In the genomic region with DNA sequence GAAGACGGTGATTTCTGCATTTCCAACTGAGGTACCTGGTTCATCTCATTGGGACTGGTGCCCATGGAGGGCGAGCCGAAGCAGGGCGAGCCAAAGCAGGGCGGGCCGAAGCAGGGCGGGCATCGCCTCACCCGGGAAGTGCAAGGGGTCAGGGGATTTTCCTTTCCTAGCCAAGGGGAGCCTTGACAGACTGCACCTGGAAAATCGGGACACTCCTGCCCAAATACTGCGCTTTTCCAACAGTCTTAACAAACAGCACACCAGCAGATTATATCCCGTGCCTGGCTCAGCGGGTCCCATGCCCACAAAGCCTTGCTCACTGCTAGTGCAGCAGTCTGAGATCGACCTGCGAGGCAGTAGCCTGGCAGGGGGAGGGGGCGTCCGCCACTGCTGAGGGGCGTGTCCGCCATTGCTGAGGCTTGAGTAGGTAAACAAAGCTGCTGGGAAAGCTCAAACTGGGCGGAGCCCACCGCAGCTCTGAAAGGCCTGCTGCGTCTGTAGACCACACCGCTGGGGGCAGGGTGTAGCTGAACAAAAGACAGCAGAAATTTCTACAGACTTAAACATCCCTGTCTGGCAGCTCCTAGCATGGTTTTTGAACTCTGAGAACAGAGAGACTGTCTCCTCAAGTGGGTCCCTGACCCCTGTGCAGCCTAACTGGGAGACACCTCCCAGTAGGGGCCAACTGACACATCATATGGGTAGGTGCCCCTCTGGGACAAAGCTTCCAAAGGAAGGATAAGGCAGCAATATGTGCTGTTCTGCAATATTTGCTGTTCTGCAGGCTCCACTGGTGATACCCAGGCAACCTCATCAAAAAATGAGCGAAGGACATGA, we compare ENCODE assay signal across 1 cellular context.
TF ChIP-seq lines count a peak whose summit lies in the region.

No MANE protein-coding gene starts in this region.

TF ChIP-seq in HepG2, 621 proteins besides CTCF, POLR2A, EP300 and RAD21 (continued from another document and continues in another):
- TF ChIP-seq ZNF552 (CRISPR knock-in tag; IDR thresholded peaks at IDR 0.05; ENCODE audit: borderline replicate concordance) (no peak), SIX1 (CRISPR knock-in tag; IDR thresholded peaks at IDR 0.05; ENCODE audit: borderline replicate concordance) (no peak), ZNF589 (CRISPR knock-in tag; conservative IDR thresholded peaks at IDR 0.05) (peak; percentile 61; the same call in 1 of the 2 replicates), MATR3 (CRISPR knock-in tag; IDR thresholded peaks at IDR 0.05) (no peak), KDM6A (CRISPR knock-in tag; IDR thresholded peaks at IDR 0.05; ENCODE audit: low read depth) (0 out of 2 replicates have a peak, but pooled peaks have one; percentile 48), TOPORS (CRISPR knock-in tag; IDR thresholded peaks at IDR 0.05) (no peak), ZNF75D (CRISPR knock-in tag; IDR thresholded peaks at IDR 0.05; ENCODE audit: borderline replicate concordance) (no peak), ZNF329 (CRISPR knock-in tag; IDR thresholded peaks at IDR 0.05; ENCODE audit: low read depth) (no peak), ZNF670 (CRISPR knock-in tag; IDR thresholded peaks at IDR 0.05; ENCODE audit: borderline replicate concordance) (no peak), GATAD2A (CRISPR knock-in tag; IDR thresholded peaks at IDR 0.05) (peak; percentile 84), KAT7 (CRISPR knock-in tag; IDR thresholded peaks at IDR 0.05; ENCODE audit: borderline replicate concordance) (no peak), SP2 (CRISPR knock-in tag; IDR thresholded peaks at IDR 0.05) (no peak), ARNT2 (CRISPR knock-in tag; IDR thresholded peaks at IDR 0.05; ENCODE audit: low read depth) (peak; percentile 67; the same call in 1 of the 2 replicates), NR2C2 (CRISPR knock-in tag; IDR thresholded peaks at IDR 0.05; ENCODE audit: borderline replicate concordance) (no peak), MAFF (IDR thresholded peaks at IDR 0.05; ENCODE audit: low read depth, low read length) (no peak), MAZ (IDR thresholded peaks at IDR 0.05; ENCODE audit: borderline replicate concordance, low read depth, low read length) (no peak), MAZ (CRISPR knock-in tag; IDR thresholded peaks at IDR 0.05; ENCODE audit: low read depth) (peak; percentile 51; the same call in 1 of the 2 replicates), PPARG (CRISPR knock-in tag; conservative IDR thresholded peaks at IDR 0.05) (peak; percentile 57; the same call in 1 of the 2 replicates), TEAD3 (CRISPR knock-in tag; optimal IDR thresholded peaks at IDR 0.05; ENCODE audit: borderline replicate concordance) (peak; percentile 28), HNRNPL (IDR thresholded peaks at IDR 0.05; ENCODE audit: low read depth, low read length) (peak; percentile 84; the same call in 1 of the 2 replicates), ZNF446 (CRISPR knock-in tag; IDR thresholded peaks at IDR 0.05) (no peak), SP1 (IDR thresholded peaks at IDR 0.05) (no peak), SP1 (CRISPR knock-in tag; IDR thresholded peaks at IDR 0.05) (peak; percentile 85), MBD4 (IDR thresholded peaks at IDR 0.05; ENCODE audit: borderline replicate concordance, low read length) (no peak), NONO (IDR thresholded peaks at IDR 0.05) (no peak), NONO (CRISPR knock-in tag; conservative IDR thresholded peaks at IDR 0.05) (peak; percentile 84; the same call in 1 of the 2 replicates), GABPB1 (CRISPR knock-in tag; IDR thresholded peaks at IDR 0.05) (peak; percentile 40; the same call in 1 of the 2 replicates), SNRNP70 (IDR thresholded peaks at IDR 0.05; ENCODE audit: low read depth, low read length) (no peak), TSC22D2 (CRISPR knock-in tag; IDR thresholded peaks at IDR 0.05; ENCODE audit: borderline replicate concordance) (0 out of 2 replicates have a peak, but pooled peaks have one; percentile 39), THAP11 (CRISPR knock-in tag; IDR thresholded peaks at IDR 0.05) (peak; percentile 48), HOXD1 (CRISPR knock-in tag; IDR thresholded peaks at IDR 0.05) (no peak), AGO2 (optimal IDR thresholded peaks at IDR 0.05; ENCODE audit: low read depth, low read length) (peak; percentile 19), ZNF44 (CRISPR knock-in tag; IDR thresholded peaks at IDR 0.05) (peak; percentile 80; the same call in 1 of the 2 replicates), ZNF260 (CRISPR knock-in tag; IDR thresholded peaks at IDR 0.05; ENCODE audit: borderline replicate concordance, low read depth) (no peak), MEIS1 (CRISPR knock-in tag; IDR thresholded peaks at IDR 0.05; ENCODE audit: borderline replicate concordance) (no peak), YEATS2 (CRISPR knock-in tag; IDR thresholded peaks at IDR 0.05; ENCODE audit: borderline replicate concordance) (peak; percentile 51; the same call in 1 of the 2 replicates), ZNF878 (CRISPR knock-in tag; IDR thresholded peaks at IDR 0.05) (no peak), ZKSCAN1 (IDR thresholded peaks at IDR 0.05; ENCODE audit: low read length) (no peak), IKZF4 (CRISPR knock-in tag; IDR thresholded peaks at IDR 0.05; ENCODE audit: borderline replicate concordance, low read depth, not compliant biosample characterization) (peak; percentile 34), ZNF34 (CRISPR knock-in tag; IDR thresholded peaks at IDR 0.05; ENCODE audit: borderline replicate concordance) (no peak), YEATS4 (CRISPR knock-in tag; IDR thresholded peaks at IDR 0.05; ENCODE audit: borderline replicate concordance) (peak; percentile 54), KDM5B (CRISPR knock-in tag; IDR thresholded peaks at IDR 0.05; ENCODE audit: borderline replicate concordance) (no peak), ZNF883 (CRISPR knock-in tag; IDR thresholded peaks at IDR 0.05; ENCODE audit: not compliant biosample characterization) (no peak), ZNF121 (CRISPR knock-in tag; IDR thresholded peaks at IDR 0.05) (no peak), ZFYVE20 (CRISPR knock-in tag; IDR thresholded peaks at IDR 0.05; ENCODE audit: borderline replicate concordance, low read depth) (no peak), JUNB (CRISPR knock-in tag; IDR thresholded peaks at IDR 0.05; ENCODE audit: borderline replicate concordance) (no peak), NAIF1 (CRISPR knock-in tag; IDR thresholded peaks at IDR 0.05; ENCODE audit: borderline replicate concordance) (no peak), HMG20B (CRISPR knock-in tag; conservative IDR thresholded peaks at IDR 0.05) (0 out of 2 replicates have a peak, but pooled peaks have one; percentile 53), ZKSCAN5 (CRISPR knock-in tag; IDR thresholded peaks at IDR 0.05) (no peak), ZNF224 (CRISPR knock-in tag; IDR thresholded peaks at IDR 0.05) (0 out of 2 replicates have a peak, but pooled peaks have one; percentile 24), HOXA7 (CRISPR knock-in tag; IDR thresholded peaks at IDR 0.05) (no peak), RAD51 (IDR thresholded peaks at IDR 0.05; ENCODE audit: borderline replicate concordance) (no peak)
- TF ChIP-seq, protein P1, sequence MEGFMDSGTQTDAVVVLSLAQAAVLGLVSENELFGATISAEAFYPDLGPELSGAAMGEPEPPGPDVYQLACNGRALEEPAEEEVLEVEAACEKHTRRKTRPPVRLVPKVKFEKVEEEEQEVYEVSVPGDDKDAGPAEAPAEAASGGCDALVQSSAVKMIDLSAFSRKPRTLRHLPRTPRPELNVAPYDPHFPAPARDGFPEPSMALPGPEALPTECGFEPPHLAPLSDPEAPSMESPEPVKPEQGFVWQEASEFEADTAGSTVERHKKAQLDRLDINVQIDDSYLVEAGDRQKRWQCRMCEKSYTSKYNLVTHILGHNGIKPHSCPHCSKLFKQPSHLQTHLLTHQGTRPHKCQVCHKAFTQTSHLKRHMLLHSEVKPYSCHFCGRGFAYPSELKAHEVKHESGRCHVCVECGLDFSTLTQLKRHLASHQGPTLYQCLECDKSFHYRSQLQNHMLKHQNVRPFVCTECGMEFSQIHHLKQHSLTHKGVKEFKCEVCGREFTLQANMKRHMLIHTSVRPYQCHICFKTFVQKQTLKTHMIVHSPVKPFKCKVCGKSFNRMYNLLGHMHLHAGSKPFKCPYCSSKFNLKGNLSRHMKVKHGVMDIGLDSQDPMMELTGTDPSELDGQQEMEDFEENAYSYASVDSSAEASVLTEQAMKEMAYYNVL (CRISPR knock-in tag; IDR thresholded peaks at IDR 0.05; ENCODE audit: borderline replicate concordance), result no peak
- TF ChIP-seq, protein P2, sequence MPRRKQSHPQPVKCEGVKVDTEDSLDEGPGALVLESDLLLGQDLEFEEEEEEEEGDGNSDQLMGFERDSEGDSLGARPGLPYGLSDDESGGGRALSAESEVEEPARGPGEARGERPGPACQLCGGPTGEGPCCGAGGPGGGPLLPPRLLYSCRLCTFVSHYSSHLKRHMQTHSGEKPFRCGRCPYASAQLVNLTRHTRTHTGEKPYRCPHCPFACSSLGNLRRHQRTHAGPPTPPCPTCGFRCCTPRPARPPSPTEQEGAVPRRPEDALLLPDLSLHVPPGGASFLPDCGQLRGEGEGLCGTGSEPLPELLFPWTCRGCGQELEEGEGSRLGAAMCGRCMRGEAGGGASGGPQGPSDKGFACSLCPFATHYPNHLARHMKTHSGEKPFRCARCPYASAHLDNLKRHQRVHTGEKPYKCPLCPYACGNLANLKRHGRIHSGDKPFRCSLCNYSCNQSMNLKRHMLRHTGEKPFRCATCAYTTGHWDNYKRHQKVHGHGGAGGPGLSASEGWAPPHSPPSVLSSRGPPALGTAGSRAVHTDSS (CRISPR knock-in tag; conservative IDR thresholded peaks at IDR 0.05), result no peak
- TF ChIP-seq, protein P3, sequence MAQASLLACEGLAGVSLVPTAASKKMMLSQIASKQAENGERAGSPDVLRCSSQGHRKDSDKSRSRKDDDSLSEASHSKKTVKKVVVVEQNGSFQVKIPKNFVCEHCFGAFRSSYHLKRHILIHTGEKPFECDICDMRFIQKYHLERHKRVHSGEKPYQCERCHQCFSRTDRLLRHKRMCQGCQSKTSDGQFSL (CRISPR knock-in tag; IDR thresholded peaks at IDR 0.05), result no peak
- TF ChIP-seq, protein P4, sequence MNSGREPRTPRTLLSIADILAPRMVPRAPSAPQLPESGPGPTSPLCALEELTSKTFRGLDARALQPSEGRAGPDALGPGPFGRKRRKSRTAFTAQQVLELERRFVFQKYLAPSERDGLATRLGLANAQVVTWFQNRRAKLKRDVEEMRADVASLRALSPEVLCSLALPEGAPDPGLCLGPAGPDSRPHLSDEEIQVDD (CRISPR knock-in tag; IDR thresholded peaks at IDR 0.05; ENCODE audit: borderline replicate concordance), result no peak; the same call in 1 of the 2 replicates
- TF ChIP-seq, protein P5, sequence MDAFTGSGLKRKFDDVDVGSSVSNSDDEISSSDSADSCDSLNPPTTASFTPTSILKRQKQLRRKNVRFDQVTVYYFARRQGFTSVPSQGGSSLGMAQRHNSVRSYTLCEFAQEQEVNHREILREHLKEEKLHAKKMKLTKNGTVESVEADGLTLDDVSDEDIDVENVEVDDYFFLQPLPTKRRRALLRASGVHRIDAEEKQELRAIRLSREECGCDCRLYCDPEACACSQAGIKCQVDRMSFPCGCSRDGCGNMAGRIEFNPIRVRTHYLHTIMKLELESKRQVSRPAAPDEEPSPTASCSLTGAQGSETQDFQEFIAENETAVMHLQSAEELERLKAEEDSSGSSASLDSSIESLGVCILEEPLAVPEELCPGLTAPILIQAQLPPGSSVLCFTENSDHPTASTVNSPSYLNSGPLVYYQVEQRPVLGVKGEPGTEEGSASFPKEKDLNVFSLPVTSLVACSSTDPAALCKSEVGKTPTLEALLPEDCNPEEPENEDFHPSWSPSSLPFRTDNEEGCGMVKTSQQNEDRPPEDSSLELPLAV (CRISPR knock-in tag; conservative IDR thresholded peaks at IDR 0.05; ENCODE audit: low read depth), result no peak
- TF ChIP-seq, protein P6, sequence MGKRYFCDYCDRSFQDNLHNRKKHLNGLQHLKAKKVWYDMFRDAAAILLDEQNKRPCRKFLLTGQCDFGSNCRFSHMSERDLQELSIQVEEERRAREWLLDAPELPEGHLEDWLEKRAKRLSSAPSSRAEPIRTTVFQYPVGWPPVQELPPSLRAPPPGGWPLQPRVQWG (CRISPR knock-in tag; IDR thresholded peaks at IDR 0.05; ENCODE audit: borderline replicate concordance, low read depth), result no peak
- TF ChIP-seq, protein P7, sequence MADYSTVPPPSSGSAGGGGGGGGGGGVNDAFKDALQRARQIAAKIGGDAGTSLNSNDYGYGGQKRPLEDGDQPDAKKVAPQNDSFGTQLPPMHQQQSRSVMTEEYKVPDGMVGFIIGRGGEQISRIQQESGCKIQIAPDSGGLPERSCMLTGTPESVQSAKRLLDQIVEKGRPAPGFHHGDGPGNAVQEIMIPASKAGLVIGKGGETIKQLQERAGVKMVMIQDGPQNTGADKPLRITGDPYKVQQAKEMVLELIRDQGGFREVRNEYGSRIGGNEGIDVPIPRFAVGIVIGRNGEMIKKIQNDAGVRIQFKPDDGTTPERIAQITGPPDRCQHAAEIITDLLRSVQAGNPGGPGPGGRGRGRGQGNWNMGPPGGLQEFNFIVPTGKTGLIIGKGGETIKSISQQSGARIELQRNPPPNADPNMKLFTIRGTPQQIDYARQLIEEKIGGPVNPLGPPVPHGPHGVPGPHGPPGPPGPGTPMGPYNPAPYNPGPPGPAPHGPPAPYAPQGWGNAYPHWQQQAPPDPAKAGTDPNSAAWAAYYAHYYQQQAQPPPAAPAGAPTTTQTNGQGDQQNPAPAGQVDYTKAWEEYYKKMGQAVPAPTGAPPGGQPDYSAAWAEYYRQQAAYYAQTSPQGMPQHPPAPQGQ (CRISPR knock-in tag; IDR thresholded peaks at IDR 0.05; ENCODE audit: borderline replicate concordance), result 0 out of 2 replicates have a peak, but pooled peaks have one; percentile 25
- TF ChIP-seq, protein P8, sequence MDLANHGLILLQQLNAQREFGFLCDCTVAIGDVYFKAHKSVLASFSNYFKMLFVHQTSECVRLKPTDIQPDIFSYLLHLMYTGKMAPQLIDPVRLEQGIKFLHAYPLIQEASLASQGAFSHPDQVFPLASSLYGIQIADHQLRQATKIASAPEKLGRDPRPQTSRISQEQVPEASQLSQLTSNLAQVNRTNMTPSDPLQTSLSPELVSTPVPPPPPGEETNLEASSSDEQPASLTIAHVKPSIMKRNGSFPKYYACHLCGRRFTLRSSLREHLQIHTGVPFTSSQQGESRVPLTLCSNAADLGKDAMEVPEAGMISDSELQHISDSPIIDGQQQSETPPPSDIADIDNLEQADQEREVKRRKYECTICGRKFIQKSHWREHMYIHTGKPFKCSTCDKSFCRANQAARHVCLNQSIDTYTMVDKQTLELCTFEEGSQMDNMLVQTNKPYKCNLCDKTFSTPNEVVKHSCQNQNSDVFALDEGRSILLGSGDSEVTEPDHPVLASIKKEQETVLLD (CRISPR knock-in tag; IDR thresholded peaks at IDR 0.05; ENCODE audit: low read depth), result no peak
- TF ChIP-seq, protein P9, sequence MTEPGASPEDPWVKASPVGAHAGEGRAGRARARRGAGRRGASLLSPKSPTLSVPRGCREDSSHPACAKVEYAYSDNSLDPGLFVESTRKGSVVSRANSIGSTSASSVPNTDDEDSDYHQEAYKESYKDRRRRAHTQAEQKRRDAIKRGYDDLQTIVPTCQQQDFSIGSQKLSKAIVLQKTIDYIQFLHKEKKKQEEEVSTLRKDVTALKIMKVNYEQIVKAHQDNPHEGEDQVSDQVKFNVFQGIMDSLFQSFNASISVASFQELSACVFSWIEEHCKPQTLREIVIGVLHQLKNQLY (CRISPR knock-in tag; IDR thresholded peaks at IDR 0.05), result no peak
